1 cellular context compared by ENCODE assay signal in the genomic region with DNA sequence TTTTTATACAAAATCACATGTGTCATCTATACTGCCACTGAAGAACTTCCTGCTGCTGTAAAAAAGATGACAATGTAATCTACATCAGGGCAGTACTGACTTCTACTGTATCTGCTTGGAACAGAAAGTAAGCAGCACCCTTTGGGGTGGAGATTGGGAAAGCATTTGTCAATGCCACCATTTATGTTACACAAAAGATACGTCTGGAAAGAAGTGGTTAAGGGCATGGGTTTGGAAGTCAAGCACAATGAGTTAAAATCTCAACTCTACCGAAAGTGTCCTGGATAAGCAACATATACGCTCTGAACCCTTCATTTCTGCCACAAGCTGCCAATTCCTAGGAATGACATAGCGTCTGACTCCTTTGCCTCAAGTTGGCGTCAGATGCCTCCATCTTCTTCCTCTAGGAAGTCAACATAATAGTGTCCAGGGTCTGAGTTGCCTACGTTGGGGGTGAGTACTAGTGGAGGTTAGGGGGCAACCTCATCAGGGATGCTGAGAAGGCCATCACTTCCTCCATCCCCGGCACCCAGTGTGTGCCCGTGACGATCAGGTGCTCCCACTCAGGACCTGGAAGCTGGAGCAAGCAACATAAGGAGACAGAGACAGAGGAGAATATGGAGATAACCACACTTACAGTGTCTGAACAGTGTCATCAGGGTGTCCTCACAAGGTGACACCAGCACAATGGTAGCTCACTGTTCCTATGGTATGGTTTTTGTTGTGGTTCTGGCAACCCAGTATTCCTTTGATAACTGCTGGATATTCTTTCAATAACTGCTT.
TF ChIP-seq lines count a peak whose summit lies in the region.

No MANE protein-coding gene starts in this region.

TF ChIP-seq in IMR-90, 13 proteins besides CTCF, POLR2A, EP300 and RAD21 (continued from another document):
- TF ChIP-seq MXI1 (IDR thresholded peaks at IDR 0.05; ENCODE audit: borderline replicate concordance, low read depth, low read length) (no peak), RCOR1 (IDR thresholded peaks at IDR 0.05; ENCODE audit: insufficient replicate concordance, low read length) (no peak), CHD1 (IDR thresholded peaks at IDR 0.05; ENCODE audit: low read depth, low read length) (no peak), FOS (IDR thresholded peaks at IDR 0.05; ENCODE audit: low read depth, low read length) (no peak), CEBPB (IDR thresholded peaks at IDR 0.05; ENCODE audit: low read depth, low read length) (no peak), BHLHE40 (IDR thresholded peaks at IDR 0.05; ENCODE audit: low read depth, low read length) (no peak), SMC3 (IDR thresholded peaks at IDR 0.05; ENCODE audit: low read depth, low read length) (no peak)
- TF ChIP-seq, protein P1, sequence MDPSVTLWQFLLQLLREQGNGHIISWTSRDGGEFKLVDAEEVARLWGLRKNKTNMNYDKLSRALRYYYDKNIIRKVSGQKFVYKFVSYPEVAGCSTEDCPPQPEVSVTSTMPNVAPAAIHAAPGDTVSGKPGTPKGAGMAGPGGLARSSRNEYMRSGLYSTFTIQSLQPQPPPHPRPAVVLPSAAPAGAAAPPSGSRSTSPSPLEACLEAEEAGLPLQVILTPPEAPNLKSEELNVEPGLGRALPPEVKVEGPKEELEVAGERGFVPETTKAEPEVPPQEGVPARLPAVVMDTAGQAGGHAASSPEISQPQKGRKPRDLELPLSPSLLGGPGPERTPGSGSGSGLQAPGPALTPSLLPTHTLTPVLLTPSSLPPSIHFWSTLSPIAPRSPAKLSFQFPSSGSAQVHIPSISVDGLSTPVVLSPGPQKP (IDR thresholded peaks at IDR 0.05; ENCODE audit: borderline replicate concordance, low read depth, low read length): no peak
